ENCODE assay signal across 7 cellular contexts in the genomic region with DNA sequence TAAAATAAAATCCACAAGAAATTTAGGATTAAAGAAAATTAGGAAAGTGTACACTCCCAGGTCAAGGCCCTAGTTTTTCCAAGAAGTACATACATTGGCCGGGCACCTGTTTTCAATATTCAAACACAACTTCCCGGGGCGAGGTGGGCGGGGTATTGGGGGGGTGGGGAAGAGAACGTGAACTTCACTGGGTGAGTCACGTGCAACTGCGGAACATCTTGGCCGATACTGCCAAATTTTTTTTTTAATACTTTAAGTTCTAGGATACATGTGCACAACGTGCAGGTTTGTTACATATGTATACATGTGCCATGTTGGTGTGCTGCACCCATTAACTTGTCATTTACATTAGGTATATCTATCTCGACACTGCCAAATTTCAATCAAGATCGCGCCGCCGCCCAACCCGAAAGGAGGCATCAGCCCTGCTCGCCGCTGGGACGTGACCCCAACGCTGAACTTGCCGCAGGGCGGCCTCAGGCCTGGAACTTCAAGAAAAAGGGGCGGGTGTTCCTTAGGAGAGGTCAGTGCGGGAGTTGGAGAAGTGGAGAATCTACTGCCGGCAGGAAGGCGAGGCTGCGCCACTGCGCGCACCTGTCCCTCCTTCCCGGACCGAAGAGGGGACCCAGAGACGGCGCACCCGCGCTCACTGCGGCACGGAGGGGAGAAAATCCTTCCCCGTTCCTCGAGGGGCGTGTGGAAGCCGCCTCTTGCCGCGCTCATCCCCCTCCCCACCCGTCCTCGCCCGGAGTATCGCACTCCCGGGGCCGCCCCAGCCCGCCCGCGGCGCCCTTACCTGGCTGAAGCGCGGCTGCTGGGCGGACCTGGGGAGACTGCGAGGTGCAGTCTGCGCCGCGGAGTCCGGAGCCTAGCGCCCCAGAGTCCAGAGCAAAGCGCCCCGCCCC. TPM values are rescaled to one million over a fixed set of nuclear protein-coding genes. Genes with fewer than 3 reads are reported as not detected.
A peak's percentile ranks its signal among the peaks of the same experiment; 100 is the strongest.
DNase-seq lines count a peak whose midpoint lies in the region; ATAC-seq, FAIRE-seq and TF ChIP-seq lines count a peak whose summit lies in the region.

Gene TEC (minus strand): TSS at position 883 of the 905 bp plus-strand sequence. CDS start 41,224 bp downstream, outside the sequence.

- H3K4me1 Mint-ChIP-seq in H9 (peaks cover 12 to 17% of the 10 kb centered on the region in 2 experiments; a peak in 3 of 4 replicates), activated B cell treated with CpG ODN at 0.5 μM for 24 hours (peaks cover 39% of the 10 kb centered on the region)
- H3K4me1 Mint-ChIP-seq in stimulated activated naive CD8-positive, alpha-beta T cell treated with anti-CD3 and anti-CD28 coated beads, Interleukin-15, Interleukin-2, amounts not matched to agents 100 ng/mL and 50 ng/mL, for 24 hours (ENCODE audit: low read depth), result peaks cover 25% of the 10 kb centered on the region

- no peak within 1 kb of the TSS for H2AK5ac ChIP-seq in H9 (ENCODE audit: insufficient read length, low read length)

- H3K4me3 Mint-ChIP-seq in H9, result peak within 1 kb of the TSS; percentile 87 to 95
- H3K4me3 Mint-ChIP-seq in activated B cell treated with CpG ODN at 0.5 μM for 24 hours, result peak within 1 kb of the TSS; percentile 96
- peak within 1 kb of the TSS; percentile 95 for H3K4me3 Mint-ChIP-seq in stimulated activated naive CD8-positive, alpha-beta T cell treated with anti-CD3 and anti-CD28 coated beads, Interleukin-15, Interleukin-2, amounts not matched to agents 100 ng/mL and 50 ng/mL, for 24 hours

- intact Hi-C loops in activated B cell treated with CpG ODN at 0.5 μM for 24 hours (cut with micrococcal nuclease) (loop anchor here (1.0 to 5.0 kb wide), 9 partner anchors 22 to 806 kb away; partner anchors contain the start of genes COMMD8, NFXL1, OCIAD1 and OCIAD2), endothelial cell of umbilical vein (cut with micrococcal nuclease) (loop anchor here (2.0 kb wide), 1 partner anchor 72 kb away; the partner anchor contains the start of gene SLAIN2)

- peak within 1 kb of the TSS; percentile 86 for H3K4me2 ChIP-seq in H9 (ENCODE audit: insufficient read depth, insufficient read length, low read length)
- peak within 1 kb of the TSS; percentile 81 for H3K4me2 ChIP-seq in endothelial cell of umbilical vein (ENCODE audit: insufficient read depth, low read length)

- H3K27ac ChIP-seq in H9 (ENCODE audit: insufficient read length, low read depth, low read length) (no peak within 1 kb of the TSS), endothelial cell of umbilical vein (ENCODE audit: insufficient read depth, low read depth, low read length) (no peak within 1 kb of the TSS), mucosa of rectum (ENCODE audit: low read depth in 2 of 2, low read length in 2 of 2) (peak within 1 kb of the TSS; percentile 94 to 97)

- CTCF ChIA-PET in activated B cell treated with CpG ODN at 0.5 μM for 24 hours (lab: Charles Lee) (no interaction called here), endothelial cell of umbilical vein (lab: Charles Lee) (no interaction called here)

- no peak within 1 kb of the TSS for H3K4ac ChIP-seq in H9 (ENCODE audit: low read depth, low read length)

- DNase-seq in H9 (peak; percentile 75), LHCN-M2 (ENCODE audit: low read depth) (peak; percentile 64), activated B cell treated with CpG ODN at 0.5 μM for 24 hours (peak; percentile 62), endothelial cell of umbilical vein (ENCODE audit: low read depth, low spot score) (peak; percentile 22)

- H3K36me3 ChIP-seq in endothelial cell of umbilical vein (ENCODE audit: control insufficient read depth in 2 of 2, extremely low read depth in 1 of 2, insufficient read depth in 2 of 2, low read length in 2 of 2) (no peaks in the 10 kb centered on the region), mucosa of rectum (ENCODE audit: control insufficient read depth in 2 of 2, insufficient read depth in 2 of 2, low read length in 2 of 2) (peaks cover 0 to 2% of the 10 kb centered on the region in 2 donors)

- TF ChIP-seq CTCF in H9 (conservative IDR thresholded peaks at IDR 0.05) (no peak), activated B cell treated with CpG ODN at 0.5 μM for 24 hours (IDR thresholded peaks at IDR 0.05) (no peak), endothelial cell of umbilical vein (IDR thresholded peaks at IDR 0.05; ENCODE audit: extremely low read depth in 1 of 2, insufficient read depth in 1 of 2, low read depth in 1 of 2, low read length in 2 of 2) (no peak)

- no peaks in the 10 kb centered on the region for H3K9me1 ChIP-seq in endothelial cell of umbilical vein (replicated peaks; ENCODE audit: control insufficient read depth, extremely low read depth, insufficient read depth, low read length)

- no peak within 1 kb of the TSS for H2BK120ac ChIP-seq in H9 (ENCODE audit: low read depth, low read length, poor library complexity, severe bottlenecking)

- BruUV-seq in endothelial cell of umbilical vein (replicated peaks; lab: Mats Ljungman, UMichigan), result no TSS peak

- no peak within 1 kb of the TSS for H2BK12ac ChIP-seq in H9 (ENCODE audit: insufficient read length, low read depth, low read length)

- H3K9me3 ChIP-seq in H9 (ENCODE audit: control insufficient read depth, low read depth, low read length) (no peaks in the 10 kb centered on the region), endothelial cell of umbilical vein (replicated peaks; ENCODE audit: control insufficient read depth, insufficient read depth, low read length) (no peaks in the 10 kb centered on the region), mucosa of rectum (ENCODE audit: control insufficient read depth in 2 of 2, low read length in 2 of 2) (no peaks in the 10 kb centered on the region)

- H4K20me1 ChIP-seq in H9 (ENCODE audit: control insufficient read depth, insufficient read depth, insufficient read length) (no peaks in the 10 kb centered on the region), endothelial cell of umbilical vein (replicated peaks; ENCODE audit: control insufficient read depth, extremely low read depth, insufficient read depth, low read length) (no peaks in the 10 kb centered on the region)

- H2AFZ ChIP-seq in H9 (ENCODE audit: low read length), result no peak within 1 kb of the TSS
- H2AFZ ChIP-seq in endothelial cell of umbilical vein (ENCODE audit: low read depth, low read length), result peak within 1 kb of the TSS; percentile 91

- ATAC-seq in activated B cell treated with CpG ODN at 0.5 μM for 24 hours (ENCODE audit: low read depth), result peak; percentile 29

- H3K4me3 ChIP-seq in endothelial cell of umbilical vein (replicated peaks in 1 of 3; ENCODE audit: insufficient read depth in 1 of 3, low read depth in 1 of 3, low read length in 3 of 3), result peak within 1 kb of the TSS; percentile 34 to 81 (median 48)
- peak within 1 kb of the TSS; percentile 87 to 95 for H3K4me3 ChIP-seq in mucosa of rectum (ENCODE audit: low read length in 2 of 2)

- H2BK5ac ChIP-seq in H9 (ENCODE audit: insufficient read length, low read length), result no peak within 1 kb of the TSS

- no peaks in the 10 kb centered on the region for H3K79me1 ChIP-seq in H9 (ENCODE audit: insufficient read depth, low read depth, low read length, poor library complexity, severe bottlenecking)

- no peak for FAIRE-seq in endothelial cell of umbilical vein (lab: Jason Lieb, UNC)

- H3K18ac ChIP-seq in H9 (ENCODE audit: insufficient read length, low read depth, low read length), result peak within 1 kb of the TSS; percentile 72

- no peaks in the 10 kb centered on the region for H3K79me2 ChIP-seq in H9 (ENCODE audit: insufficient read depth, low read length)
- H3K79me2 ChIP-seq in endothelial cell of umbilical vein (ENCODE audit: control insufficient read depth, insufficient read depth, low read length), result no peaks in the 10 kb centered on the region

- H3K9me3 Mint-ChIP-seq in H9 (peaks cover 11 to 14% of the 10 kb centered on the region in 2 experiments), activated B cell treated with CpG ODN at 0.5 μM for 24 hours (no peaks in the 10 kb centered on the region)
- H3K9me3 Mint-ChIP-seq in stimulated activated naive CD8-positive, alpha-beta T cell treated with anti-CD3 and anti-CD28 coated beads, Interleukin-15, Interleukin-2, amounts not matched to agents 100 ng/mL and 50 ng/mL, for 24 hours, result no peaks in the 10 kb centered on the region

- H3K36me3 Mint-ChIP-seq in H9 (ENCODE audit: insufficient read depth in 1 of 3, low read depth in 3 of 3) (peaks cover 2 to 12% (median 6%) of the 10 kb centered on the region in 3 experiments; a peak in 6 of 7 replicates), activated B cell treated with CpG ODN at 0.5 μM for 24 hours (ENCODE audit: low read depth) (peaks cover 9% of the 10 kb centered on the region)
- no peaks in the 10 kb centered on the region for H3K36me3 Mint-ChIP-seq in stimulated activated naive CD8-positive, alpha-beta T cell treated with anti-CD3 and anti-CD28 coated beads, Interleukin-15, Interleukin-2, amounts not matched to agents 100 ng/mL and 50 ng/mL, for 24 hours (ENCODE audit: low read depth)

- no peaks in the 10 kb centered on the region for H3K23me2 ChIP-seq in H9 (ENCODE audit: insufficient read length, low read depth, low read length, poor library complexity, severe bottlenecking)

- H3K56ac ChIP-seq in H9 (ENCODE audit: insufficient read length, low read depth, low read length), result no peak within 1 kb of the TSS

- H3K4me1 ChIP-seq in H9 (ENCODE audit: insufficient read depth, low read length) (no peaks in the 10 kb centered on the region), endothelial cell of umbilical vein (ENCODE audit: control insufficient read depth, extremely low read depth, insufficient read depth, low read length) (peaks cover 2% of the 10 kb centered on the region), mucosa of rectum (ENCODE audit: control insufficient read depth in 2 of 2, insufficient read depth in 2 of 2, low read length in 2 of 2) (peaks cover 6 to 13% of the 10 kb centered on the region in 2 donors)

- no peak within 1 kb of the TSS for H2BK20ac ChIP-seq in H9 (ENCODE audit: low read depth, low read length, poor library complexity, severe bottlenecking)

- no peak within 1 kb of the TSS for H4K91ac ChIP-seq in H9 (ENCODE audit: insufficient read length, low read depth, low read length)

- no CpG with 5 or more reads among the region's 63 CpGs for WGBS in H9 (ENCODE audit: extremely low coverage, insufficient read length, low lambda C conversion rate)

- peak; percentile 91 for TF ChIP-seq POLR2A in GM15510 (IDR thresholded peaks at IDR 0.05; ENCODE audit: borderline replicate concordance, extremely low read depth, insufficient read length)
- no peak for TF ChIP-seq POLR2A in endothelial cell of umbilical vein (IDR thresholded peaks at IDR 0.05; ENCODE audit: low read depth, low read length)

- H3K27me3 Mint-ChIP-seq in H9 (ENCODE audit: low read depth), result peaks cover 6% of the 10 kb centered on the region; the same call in 1 of the 2 replicates
- no peaks in the 10 kb centered on the region for H3K27me3 Mint-ChIP-seq in activated B cell treated with CpG ODN at 0.5 μM for 24 hours
- H3K27me3 Mint-ChIP-seq in stimulated activated naive CD8-positive, alpha-beta T cell treated with anti-CD3 and anti-CD28 coated beads, Interleukin-15, Interleukin-2, amounts not matched to agents 100 ng/mL and 50 ng/mL, for 24 hours, result no peaks in the 10 kb centered on the region

- H3K27me3 ChIP-seq in H9 (ENCODE audit: insufficient read depth, low read length), result no peaks in the 10 kb centered on the region
- peaks cover 0 to 2% of the 10 kb centered on the region in 2 experiments for H3K27me3 ChIP-seq in endothelial cell of umbilical vein (ENCODE audit: control insufficient read depth in 2 of 2, insufficient read depth in 2 of 2, low read length in 2 of 2)
- no peaks in the 10 kb centered on the region for H3K27me3 ChIP-seq in mucosa of rectum (ENCODE audit: control insufficient read depth in 2 of 2, insufficient read depth in 2 of 2, low read length in 2 of 2)

- no peak within 1 kb of the TSS for H3T11ph ChIP-seq in H9 (ENCODE audit: low read length)

- H4K5ac ChIP-seq in H9 (ENCODE audit: insufficient read length, low read depth, low read length), result no peak within 1 kb of the TSS

- POLR2A ChIA-PET in activated B cell treated with CpG ODN at 0.5 μM for 24 hours (lab: Charles Lee) (no interaction called here), endothelial cell of umbilical vein (lab: Charles Lee) (no interaction called here)

- H3K23ac ChIP-seq in H9 (ENCODE audit: insufficient read length, low read depth, low read length), result no peak within 1 kb of the TSS

- peak within 1 kb of the TSS; percentile 97 for H3K14ac ChIP-seq in H9 (ENCODE audit: insufficient read depth, low read length)

- no peak within 1 kb of the TSS; the same call in 1 of the 2 replicates for H2BK15ac ChIP-seq in H9 (ENCODE audit: low read depth, low read length)

- H3K9ac ChIP-seq in H9 (ENCODE audit: extremely low read depth, insufficient read length, low read length) (peak within 1 kb of the TSS; percentile 75), endothelial cell of umbilical vein (replicated peaks; ENCODE audit: extremely low read depth, insufficient read depth, low read length) (no peak within 1 kb of the TSS), mucosa of rectum (ENCODE audit: low read depth in 1 of 2, low read length in 2 of 2) (peak within 1 kb of the TSS; percentile 84 to 93)

- H3K27ac Mint-ChIP-seq in H9 (peak within 1 kb of the TSS; percentile 44 to 83 (median 80); a peak in 4 of 7 replicates), activated B cell treated with CpG ODN at 0.5 μM for 24 hours (peak within 1 kb of the TSS; percentile 92)
- peak within 1 kb of the TSS; percentile 90 for H3K27ac Mint-ChIP-seq in stimulated activated naive CD8-positive, alpha-beta T cell treated with anti-CD3 and anti-CD28 coated beads, Interleukin-15, Interleukin-2, amounts not matched to agents 100 ng/mL and 50 ng/mL, for 24 hours

- no peak within 1 kb of the TSS for H4K8ac ChIP-seq in H9 (replicated peaks; ENCODE audit: insufficient read length, low read depth, low read length)

- dilution Hi-C loops in endothelial cell of umbilical vein (cut with MboI; ENCODE audit: extremely low pct_ligation_motif_present, low sequenced_read_pairs), result no loop called here

RNA-seq across cellular contexts. Expression of gene TEC, which starts in this region (rescaled TPM):
- total RNA-seq in H9 (2021), result 1.7 and 1.8 TPM in 2 replicates
- 6.8 and 7.3 TPM in 2 replicates for total RNA-seq in LHCN-M2 (2014; rRNA removed)
- 1.7 TPM for polyA plus RNA-seq in LHCN-M2 (2012)
- 8.7 and 8.8 TPM in 2 replicates for total RNA-seq in activated B cell treated with CpG ODN at 0.5 μM for 24 hours
- 0.86 and 0.97 TPM in 2 replicates for total RNA-seq in endothelial cell of umbilical vein
- polyA plus RNA-seq in endothelial cell of umbilical vein, result 0.08 and 0.18 TPM in 2 replicates
- 0.07 and 0.08 TPM in 2 replicates for polyA plus RNA-seq in endothelial cell of umbilical vein (2011; cell fraction: cytosol; rRNA removed)
- 0.18 and 0.27 TPM in 2 replicates for polyA plus RNA-seq in endothelial cell of umbilical vein (2011; cell fraction: nucleus; rRNA removed)
- 0.11 and 0.29 TPM in 2 replicates for polyA plus RNA-seq in endothelial cell of umbilical vein (2012)
- polyA minus RNA-seq in endothelial cell of umbilical vein, result 0.51 and 0.59 TPM in 2 replicates
- polyA minus RNA-seq in endothelial cell of umbilical vein (2011; cell fraction: cytosol; rRNA and poly(A)+ RNA removed), result 1.1 TPM
- polyA minus RNA-seq in endothelial cell of umbilical vein (2011; cell fraction: nucleus; rRNA and poly(A)+ RNA removed), result 0.34 and 0.82 TPM in 2 replicates

Comparison
In these comparisons a context has a peak if more than half of its experiments do, and no peak if none do; other contexts are left out.
1. DNase-seq: peak in every context shown above with its lines; median percentile 75 in H9; 64 in LHCN-M2; 62 in activated B cell treated with CpG ODN at 0.5 μM for 24 hours; 22 in endothelial cell of umbilical vein.
2. H3K27ac ChIP-seq: peak in mucosa of rectum (2 of 2); none in H9 (single experiment) and endothelial cell of umbilical vein (single experiment).
3. Peak in every context shown above with its lines, with median percentiles within 50 percentile points of each other: H3K27ac Mint-ChIP-seq and H3K4me3 Mint-ChIP-seq.